In the genomic region with DNA sequence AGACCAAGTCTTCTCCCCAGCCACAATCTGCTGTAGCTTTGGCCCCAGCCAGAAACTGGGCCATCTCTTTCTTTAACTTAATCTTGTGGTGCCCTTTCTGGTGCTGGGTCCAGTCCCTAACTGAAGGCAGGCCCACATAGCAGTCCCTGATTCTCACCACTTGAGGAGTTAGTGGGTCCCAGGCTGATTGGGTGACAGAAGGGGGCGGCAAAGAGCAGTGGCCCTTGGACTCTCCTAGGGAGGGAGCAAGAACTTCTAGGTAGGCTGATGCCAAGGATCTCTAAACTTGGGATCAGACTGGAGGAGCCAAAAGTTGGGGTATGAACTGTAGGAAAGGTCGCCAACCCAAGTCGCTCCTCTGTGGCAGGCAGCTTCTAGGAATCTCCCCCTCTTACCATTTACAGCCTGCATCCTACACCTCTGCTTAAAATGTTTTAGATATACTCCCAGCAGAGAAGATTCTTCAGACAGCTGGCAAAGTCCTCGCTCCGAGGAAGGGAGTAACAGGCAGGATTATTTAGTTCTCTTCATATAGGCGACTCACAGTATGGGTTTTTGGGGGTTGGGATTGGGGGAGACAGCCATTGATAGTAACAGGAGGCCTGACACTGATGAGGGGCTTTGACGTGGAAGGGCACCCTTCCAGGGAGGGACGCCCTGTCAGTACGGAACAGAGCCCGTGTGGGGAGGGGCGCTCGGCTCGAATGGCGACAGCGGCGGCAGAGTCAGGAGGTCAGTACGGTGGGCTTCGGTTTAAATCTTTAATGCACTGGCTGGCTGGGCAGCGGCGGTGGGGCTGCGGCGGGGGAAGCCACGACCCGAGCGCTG, we compare ENCODE assay signal across 8 cellular contexts. TPM values are rescaled to one million over a fixed set of nuclear protein-coding genes. Genes with fewer than 3 reads are reported as not detected.
DNase-seq lines count a peak whose midpoint lies in the region; ATAC-seq, FAIRE-seq and TF ChIP-seq lines count a peak whose summit lies in the region.

No MANE protein-coding gene starts in this region.

- H3K4me1 Mint-ChIP-seq in nephron, result peaks cover 30% of the 10 kb centered on the region

- DNase-seq in 8988T (peak; percentile 79), GM12892 (ENCODE audit: insufficient read length) (no peak), Peyer's patch (peak; percentile 81 to 93 (median 90)), fibroblast of the conjunctiva (ENCODE audit: low read depth) (peak; percentile 76), stromal cell of bone marrow (ENCODE audit: low read depth) (peak; percentile 65)
- peak; percentile 40 for DNase-seq in activated T-helper 9 cell treated with anti-CD3 and anti-CD28 coated beads, Interleukin-2, amount 50 U/mL, for 16 hours (ENCODE audit: low read depth)

- H3K27me3 Mint-ChIP-seq in nephron (ENCODE audit: low read depth), result no peaks in the 10 kb centered on the region

- H3K4me3 ChIP-seq in Peyer's patch, result peak overlapping the region; percentile 45 to 86 (median 64)

- no peaks in the 10 kb centered on the region for H3K27me3 ChIP-seq in Peyer's patch

- H3K36me3 Mint-ChIP-seq in nephron (ENCODE audit: low read depth), result peaks cover 47% of the 10 kb centered on the region

- peak overlapping the region; percentile 86 to 98 (median 93) for H3K27ac ChIP-seq in Peyer's patch

- FAIRE-seq in GM12892 (lab: Jason Lieb, UNC), result peak; percentile 17

- peaks cover 0 to 7% (median 6%) of the 10 kb centered on the region in 4 donors for H3K4me1 ChIP-seq in Peyer's patch

- peak; percentile 66 to 89 (median 83) for TF ChIP-seq CTCF in Peyer's patch (IDR thresholded peaks at IDR 0.05)
- TF ChIP-seq CTCF in nephron (IDR thresholded peaks at IDR 0.05; ENCODE audit: unreplicated experiment in 3 of 3), result peak; percentile 80 to 82 (median 81)

- H3K27ac Mint-ChIP-seq in nephron, result peak overlapping the region; percentile 84 to 93 (median 93)

- peak; percentile 65 for ATAC-seq in HG03135 (IDR thresholded peaks at IDR 0.05; ENCODE audit: unreplicated experiment)

- H3K4me3 Mint-ChIP-seq in nephron, result peak overlapping the region; percentile 92 to 94 (median 94)

- H3K9me3 Mint-ChIP-seq in nephron, result no peaks in the 10 kb centered on the region

- H3K36me3 ChIP-seq in Peyer's patch, result no peaks in the 10 kb centered on the region

- H3K9me3 ChIP-seq in Peyer's patch, result no peaks in the 10 kb centered on the region

- TF ChIP-seq POLR2A in GM12892 (IDR thresholded peaks at IDR 0.05; ENCODE audit: low read depth, low read length) (no peak), Peyer's patch (IDR thresholded peaks at IDR 0.05) (peak in 1 of 2 donors; percentile 14)

RNA-seq across cellular contexts. Expression of a gene that starts 2.0 kb away (rescaled TPM):
- polyA plus RNA-seq in GM12892 (2012; ENCODE audit: missing spikeins), result not detected
- not detected for total RNA-seq in Peyer's patch

RNA-seq across cellular contexts. Expression of a gene that starts 12.5 kb away (rescaled TPM):
- 11.6 TPM for polyA plus RNA-seq in GM12892 (2012; ENCODE audit: missing spikeins)
- total RNA-seq in Peyer's patch, result 10 to 100 TPM; 37.8 to 98.3 (median 58.0) TPM

RNA-seq across cellular contexts. Expression of a gene that starts 18.0 kb away (rescaled TPM):
- polyA plus RNA-seq in GM12892 (2012; ENCODE audit: missing spikeins), result 22.8 TPM
- total RNA-seq in Peyer's patch, result 100 to 1,000 TPM; 111 to 310 (median 185) TPM

RNA-seq across cellular contexts. Expression of a gene that starts 26.6 kb away (rescaled TPM):
- polyA plus RNA-seq in GM12892 (2012; ENCODE audit: missing spikeins), result 1.2 TPM
- not detected for total RNA-seq in Peyer's patch

RNA-seq across cellular contexts. Expression of a gene that starts 26.9 kb away (rescaled TPM):
- 28.8 TPM for polyA plus RNA-seq in GM12892 (2012; ENCODE audit: missing spikeins)
- 100 to 1,000 TPM in 3 of 4 donors, 10 to 100 TPM in 1; 63.5 to 138 (median 111) TPM for total RNA-seq in Peyer's patch
